ENCODE assay signal across 8 cellular contexts in the genomic region with DNA sequence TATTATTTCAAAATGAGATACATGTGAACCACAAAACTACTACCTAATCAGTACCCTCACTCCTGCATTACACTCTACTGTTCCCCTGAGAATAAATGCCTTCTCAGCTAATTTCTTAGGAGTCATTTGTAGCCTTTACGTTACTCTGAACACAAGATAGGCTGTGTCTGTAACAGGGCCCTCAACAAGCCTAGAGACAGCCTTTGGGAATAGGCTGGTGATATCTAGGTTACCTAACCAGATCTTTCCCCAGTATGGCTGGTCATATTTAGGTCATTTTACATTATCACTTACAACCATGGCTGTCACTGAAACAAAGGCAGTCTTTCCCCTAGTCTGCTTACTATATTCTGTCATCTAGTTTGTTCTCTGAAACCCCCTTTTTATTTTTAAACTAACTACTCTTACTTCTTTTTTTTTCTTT. TPM values are rescaled to one million over a fixed set of nuclear protein-coding genes. Genes with fewer than 3 reads are reported as not detected.
DNase-seq lines count a peak whose midpoint lies in the region; ATAC-seq lines count a peak whose summit lies in the region.

No MANE protein-coding gene starts in this region.

- no peaks in the 10 kb centered on the region for H3K9me3 Mint-ChIP-seq in effector memory CD8-positive, alpha-beta T cell

- peaks cover 56 to 74% of the 10 kb centered on the region in 2 donors for H3K4me1 Mint-ChIP-seq in effector memory CD8-positive, alpha-beta T cell (ENCODE audit: low read depth in 2 of 2)

- DNase-seq in effector memory CD8-positive, alpha-beta T cell = peak in 2 of 3 experiments; percentile 23 to 28
- DNase-seq in NCI-H510A (lab: John Stamatoyannopoulos, UW) = no peak
- DNase-seq in GM19240 (ENCODE audit: insufficient read length, low spot score) = no peak
- no peak for DNase-seq in ureter (ENCODE audit: low spot score)

- peaks cover 70% of the 10 kb centered on the region for H3K36me3 Mint-ChIP-seq in effector memory CD8-positive, alpha-beta T cell (ENCODE audit: insufficient read depth)

- ATAC-seq in GM18511 (IDR thresholded peaks at IDR 0.05; ENCODE audit: unreplicated experiment) = peak; percentile 71
- peak; percentile 62 for ATAC-seq in GM21619 (IDR thresholded peaks at IDR 0.05; ENCODE audit: unreplicated experiment)
- ATAC-seq in HG03521 (IDR thresholded peaks at IDR 0.05; ENCODE audit: unreplicated experiment) = peak; percentile 29
- peak; percentile 67 for ATAC-seq in effector memory CD8-positive, alpha-beta T cell (replicated peaks)
- ATAC-seq in esophagus mucosa = no peak

- no peaks in the 10 kb centered on the region for H3K27me3 Mint-ChIP-seq in effector memory CD8-positive, alpha-beta T cell

- H3K4me3 Mint-ChIP-seq in effector memory CD8-positive, alpha-beta T cell = peak overlapping the region; percentile 71 to 72

- H3K27ac Mint-ChIP-seq in effector memory CD8-positive, alpha-beta T cell = peak overlapping the region; percentile 94

RNA-seq across cellular contexts. Expression of a gene that starts 14.2 kb away (rescaled TPM):
- 92.6 TPM for total RNA-seq in ureter
- 21.8 TPM for total RNA-seq in esophagus mucosa

RNA-seq across cellular contexts. Expression of a gene that starts 14.6 kb away (rescaled TPM):
- total RNA-seq in ureter (26.0 TPM), esophagus mucosa (7.9 TPM)

Comparison
In these comparisons a context has a peak if more than half of its experiments do, and no peak if none do; other contexts are left out.
1. DNase-seq: peak in effector memory CD8-positive, alpha-beta T cell (2 of 3); none in NCI-H510A (single experiment), GM19240 (single experiment) and ureter (single experiment).